ENCODE assay signal across 1 cellular context in the genomic region with DNA sequence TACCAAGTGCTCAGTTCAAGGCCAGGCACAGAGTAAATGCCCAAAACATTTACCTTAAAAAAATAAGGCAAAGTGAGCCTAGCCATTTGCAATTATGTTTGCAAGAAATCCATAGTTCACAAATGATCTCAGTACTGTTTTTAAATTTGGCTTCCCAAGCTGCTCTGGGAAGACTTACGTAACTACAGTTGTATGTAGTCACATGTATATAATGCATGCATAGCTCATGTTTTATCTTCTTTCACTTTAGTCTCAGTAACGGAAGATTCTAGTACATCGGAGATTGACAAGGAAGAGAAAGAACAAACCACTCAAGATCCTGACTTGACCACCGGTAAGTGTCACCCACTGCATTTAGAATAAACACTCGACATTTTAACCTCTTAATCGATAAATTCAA.
TF ChIP-seq lines count a peak whose summit lies in the region.

No MANE protein-coding gene starts in this region.

TF ChIP-seq in HCT116, 20 proteins besides CTCF, POLR2A, EP300 and RAD21:
- TF ChIP-seq, protein P1, sequence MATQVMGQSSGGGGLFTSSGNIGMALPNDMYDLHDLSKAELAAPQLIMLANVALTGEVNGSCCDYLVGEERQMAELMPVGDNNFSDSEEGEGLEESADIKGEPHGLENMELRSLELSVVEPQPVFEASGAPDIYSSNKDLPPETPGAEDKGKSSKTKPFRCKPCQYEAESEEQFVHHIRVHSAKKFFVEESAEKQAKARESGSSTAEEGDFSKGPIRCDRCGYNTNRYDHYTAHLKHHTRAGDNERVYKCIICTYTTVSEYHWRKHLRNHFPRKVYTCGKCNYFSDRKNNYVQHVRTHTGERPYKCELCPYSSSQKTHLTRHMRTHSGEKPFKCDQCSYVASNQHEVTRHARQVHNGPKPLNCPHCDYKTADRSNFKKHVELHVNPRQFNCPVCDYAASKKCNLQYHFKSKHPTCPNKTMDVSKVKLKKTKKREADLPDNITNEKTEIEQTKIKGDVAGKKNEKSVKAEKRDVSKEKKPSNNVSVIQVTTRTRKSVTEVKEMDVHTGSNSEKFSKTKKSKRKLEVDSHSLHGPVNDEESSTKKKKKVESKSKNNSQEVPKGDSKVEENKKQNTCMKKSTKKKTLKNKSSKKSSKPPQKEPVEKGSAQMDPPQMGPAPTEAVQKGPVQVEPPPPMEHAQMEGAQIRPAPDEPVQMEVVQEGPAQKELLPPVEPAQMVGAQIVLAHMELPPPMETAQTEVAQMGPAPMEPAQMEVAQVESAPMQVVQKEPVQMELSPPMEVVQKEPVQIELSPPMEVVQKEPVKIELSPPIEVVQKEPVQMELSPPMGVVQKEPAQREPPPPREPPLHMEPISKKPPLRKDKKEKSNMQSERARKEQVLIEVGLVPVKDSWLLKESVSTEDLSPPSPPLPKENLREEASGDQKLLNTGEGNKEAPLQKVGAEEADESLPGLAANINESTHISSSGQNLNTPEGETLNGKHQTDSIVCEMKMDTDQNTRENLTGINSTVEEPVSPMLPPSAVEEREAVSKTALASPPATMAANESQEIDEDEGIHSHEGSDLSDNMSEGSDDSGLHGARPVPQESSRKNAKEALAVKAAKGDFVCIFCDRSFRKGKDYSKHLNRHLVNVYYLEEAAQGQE (IDR thresholded peaks at IDR 0.05; ENCODE audit: low read depth), result no peak
- TF ChIP-seq, protein P2, sequence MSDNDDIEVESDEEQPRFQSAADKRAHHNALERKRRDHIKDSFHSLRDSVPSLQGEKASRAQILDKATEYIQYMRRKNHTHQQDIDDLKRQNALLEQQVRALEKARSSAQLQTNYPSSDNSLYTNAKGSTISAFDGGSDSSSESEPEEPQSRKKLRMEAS (IDR thresholded peaks at IDR 0.05), result no peak
- no peak for TF ChIP-seq ZNF274 (IDR thresholded peaks at IDR 0.05; ENCODE audit: low read depth, low read length)
- no peak for TF ChIP-seq EGR1 (IDR thresholded peaks at IDR 0.05; ENCODE audit: low read depth)
- TF ChIP-seq SP1 (IDR thresholded peaks at IDR 0.05; ENCODE audit: low read depth), result no peak
- TF ChIP-seq POLR2AphosphoS5 (IDR thresholded peaks at IDR 0.05; ENCODE audit: low read depth, low read length), result no peak
- TF ChIP-seq YY1 (IDR thresholded peaks at IDR 0.05; ENCODE audit: extremely low read depth, insufficient replicate concordance, low read depth, low read length), result no peak
- TF ChIP-seq, protein P3, sequence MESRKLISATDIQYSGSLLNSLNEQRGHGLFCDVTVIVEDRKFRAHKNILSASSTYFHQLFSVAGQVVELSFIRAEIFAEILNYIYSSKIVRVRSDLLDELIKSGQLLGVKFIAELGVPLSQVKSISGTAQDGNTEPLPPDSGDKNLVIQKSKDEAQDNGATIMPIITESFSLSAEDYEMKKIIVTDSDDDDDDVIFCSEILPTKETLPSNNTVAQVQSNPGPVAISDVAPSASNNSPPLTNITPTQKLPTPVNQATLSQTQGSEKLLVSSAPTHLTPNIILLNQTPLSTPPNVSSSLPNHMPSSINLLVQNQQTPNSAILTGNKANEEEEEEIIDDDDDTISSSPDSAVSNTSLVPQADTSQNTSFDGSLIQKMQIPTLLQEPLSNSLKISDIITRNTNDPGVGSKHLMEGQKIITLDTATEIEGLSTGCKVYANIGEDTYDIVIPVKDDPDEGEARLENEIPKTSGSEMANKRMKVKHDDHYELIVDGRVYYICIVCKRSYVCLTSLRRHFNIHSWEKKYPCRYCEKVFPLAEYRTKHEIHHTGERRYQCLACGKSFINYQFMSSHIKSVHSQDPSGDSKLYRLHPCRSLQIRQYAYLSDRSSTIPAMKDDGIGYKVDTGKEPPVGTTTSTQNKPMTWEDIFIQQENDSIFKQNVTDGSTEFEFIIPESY (IDR thresholded peaks at IDR 0.05; ENCODE audit: extremely low read depth, insufficient replicate concordance, low read length), result no peak
- TF ChIP-seq JUND (IDR thresholded peaks at IDR 0.05), result no peak
- TF ChIP-seq SRF (IDR thresholded peaks at IDR 0.05; ENCODE audit: low read depth), result no peak
- TF ChIP-seq EZH2phosphoT487 (IDR thresholded peaks at IDR 0.05; ENCODE audit: borderline replicate concordance), result no peak
- no peak for TF ChIP-seq ZFX (IDR thresholded peaks at IDR 0.05)
- TF ChIP-seq ELF1 (IDR thresholded peaks at IDR 0.05; ENCODE audit: borderline replicate concordance, low read depth), result no peak
- no peak for TF ChIP-seq EZH2 (IDR thresholded peaks at IDR 0.05)
- TF ChIP-seq FOSL1 (IDR thresholded peaks at IDR 0.05; ENCODE audit: low read depth), result no peak
- TF ChIP-seq CBX3 (IDR thresholded peaks at IDR 0.05; ENCODE audit: low read depth), result no peak
